ENCODE assay signal across 13 cellular contexts in genomic region chr2:25417715-25418369, GRCh38.
DNase-seq lines count a peak whose midpoint lies in the region; ATAC-seq and TF ChIP-seq lines count a peak whose summit lies in the region.
"Had no signal": no experiment of that assay in that cellular context is flagged by ENCODE, and none has a peak within 500 bp of the region (broad histone marks: within the 10 kb centered on the region; RNA-seq: fewer than 3 reads in every experiment).

No MANE protein-coding gene starts in this region.

- no peak overlapping the region for H3K4me2 ChIP-seq in GM23248 (ENCODE audit: unreplicated experiment)

- no peaks in the 10 kb centered on the region for H3K27me3 ChIP-seq in GM23248 (replicated peaks; ENCODE audit: insufficient read depth)
- H3K27me3 ChIP-seq: vagina had no signal

- no peaks in the 10 kb centered on the region for H3K4me1 ChIP-seq in GM23248 (ENCODE audit: insufficient read depth)
- H3K4me1 ChIP-seq: vagina had no signal

- no peak overlapping the region for H2AFZ ChIP-seq in GM23248

- DNase-seq in activated CD4-positive, alpha-beta T cell treated with anti-CD3 and anti-CD28 coated beads for 48 hours = peak; percentile 15
- DNase-seq in activated CD4-positive, alpha-beta T cell treated with anti-CD3 and anti-CD28 coated beads for 1 hour = no peak
- peak; percentile 60 for DNase-seq in GM20000 (ENCODE audit: low spot score)
- peak; percentile 16 for DNase-seq in SK-MEL-5 (ENCODE audit: low read depth, low spot score)
- no peak for DNase-seq in naive B cell
- DNase-seq in foreskin melanocyte = no peak
- no peak for DNase-seq in GM23248
- DNase-seq: activated CD4-positive, alpha-beta memory T cell treated with anti-CD3 and anti-CD28 coated beads for 36 hours; endodermal cell; stimulated activated CD4-positive, alpha-beta T cell treated with anti-CD3 and anti-CD28 coated beads, Interleukin-2, amount 100 ng/mL, for 24 hours had no signal

- H3K4me3 Mint-ChIP-seq in naive B cell = peak overlapping the region in 6 of 8 donors; percentile 25 to 88 (median 66)
- H3K4me3 Mint-ChIP-seq: activated CD4-positive, alpha-beta memory T cell treated with anti-CD3 and anti-CD28 coated beads for 36 hours; endodermal cell; T-helper 2 cell treated with Interferon-gamma antibody and Interleukin-4, amounts not matched to agents 5 μg/mL and 100 μg/mL, for 36 hours had no signal

- H3K9me3 Mint-ChIP-seq in naive B cell = peaks cover 2 to 10% (median 6%) of the 10 kb centered on the region in 7 donors
- H3K9me3 Mint-ChIP-seq: endodermal cell had no signal

- H3K4me1 Mint-ChIP-seq in naive B cell = peaks cover 57 to 69% (median 60%) of the 10 kb centered on the region in 3 donors

- no peak overlapping the region for H3K9ac ChIP-seq in GM23248

- no peak for TF ChIP-seq CTCF in GM20000 (IDR thresholded peaks at IDR 0.05; ENCODE audit: extremely low read depth, missing control alignments)

- H3F3A ChIP-seq in GM23248 (ENCODE audit: insufficient read depth) = no peaks in the 10 kb centered on the region

- WGBS in GM23248 (ENCODE audit: low coverage in 1 of 2, low lambda C conversion rate in 2 of 2, missing lambda C conversion rate in 2 of 2), 2 experiments = 92 to 95% methylated on average over 6 of the region's 6 CpGs

- no peaks in the 10 kb centered on the region for H3K79me2 ChIP-seq in GM23248 (ENCODE audit: insufficient read depth)

- H3K36me3 ChIP-seq in GM23248 (ENCODE audit: low read depth) = no peaks in the 10 kb centered on the region
- H3K36me3 ChIP-seq: vagina had no signal

- peaks cover 0 to 11% of the 10 kb centered on the region in 2 donors for H3K36me3 Mint-ChIP-seq in naive B cell

- H3K9me3 ChIP-seq in GM23248 (ENCODE audit: low read depth) = no peaks in the 10 kb centered on the region
- H3K9me3 ChIP-seq: vagina had no signal

- no peak for ATAC-seq in naive B cell (ENCODE audit: low read depth in 2 of 2)
- ATAC-seq in GM21367 (IDR thresholded peaks at IDR 0.05; ENCODE audit: unreplicated experiment) = no peak

- no peak overlapping the region for H3K27ac ChIP-seq in GM23248
- H3K27ac ChIP-seq: vagina had no signal

- in situ Hi-C loops in SK-MEL-5 (cut with HindIII; ENCODE audit: low pct_unique_long_range_greater_than_20kb, low sequenced_read_pairs) (no loop called here), GM23248 (cut with MboI) (no loop called here)

- H3K9me2 ChIP-seq in GM23248 (ENCODE audit: insufficient read depth) = no peaks in the 10 kb centered on the region

- H4K20me1 ChIP-seq in GM23248 (ENCODE audit: insufficient read depth) = no peaks in the 10 kb centered on the region

- H3K4me3 ChIP-seq in GM23248 = no peak overlapping the region
- H3K4me3 ChIP-seq: vagina had no signal

- H3K27ac Mint-ChIP-seq in naive B cell = peak overlapping the region; percentile 69 to 100 (median 92)
- H3K27ac Mint-ChIP-seq: activated CD4-positive, alpha-beta memory T cell treated with anti-CD3 and anti-CD28 coated beads for 36 hours; endodermal cell; T-helper 2 cell treated with Interferon-gamma antibody and Interleukin-4, amounts not matched to agents 5 μg/mL and 100 μg/mL, for 36 hours had no signal

- H3K27me3 Mint-ChIP-seq in naive B cell = no peaks in the 10 kb centered on the region
- H3K27me3 Mint-ChIP-seq: activated CD4-positive, alpha-beta memory T cell treated with anti-CD3 and anti-CD28 coated beads for 36 hours had no signal

Comparison
In these comparisons a context has a peak if more than half of its experiments do, and no peak if none do; other contexts are left out.
1. DNase-seq: peak in activated CD4-positive, alpha-beta T cell treated with anti-CD3 and anti-CD28 coated beads for 48 hours (single experiment), GM20000 (single experiment) and SK-MEL-5 (single experiment); none in activated CD4-positive, alpha-beta T cell treated with anti-CD3 and anti-CD28 coated beads for 1 hour (single experiment), naive B cell (single experiment), foreskin melanocyte (single experiment) and GM23248 (single experiment).